Comparison of ENCODE assay signal across 10 cellular contexts in the genomic region with DNA sequence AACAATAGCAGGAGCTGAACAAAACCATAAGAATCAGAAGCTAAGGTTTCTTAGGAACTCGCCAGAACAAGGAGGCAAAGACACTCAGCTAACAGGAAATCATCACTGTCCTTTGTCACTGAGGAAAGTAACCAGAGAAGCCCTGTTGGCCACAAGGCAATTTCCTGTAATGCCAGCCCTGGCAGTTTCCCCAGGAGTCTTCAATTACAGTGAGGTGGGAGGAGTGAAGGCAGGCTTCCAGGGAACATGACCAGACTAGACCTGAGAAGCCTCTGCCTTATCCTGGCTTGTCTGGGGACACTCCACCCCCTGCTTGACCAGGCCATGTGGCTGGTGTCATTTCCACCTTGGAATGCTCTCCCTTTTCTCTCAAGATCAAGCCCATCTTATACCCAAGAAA.
DNase-seq lines count a peak whose midpoint lies in the region; ATAC-seq and TF ChIP-seq lines count a peak whose summit lies in the region.
"Had no signal": no experiment of that assay in that cellular context is flagged by ENCODE, and none has a peak within 500 bp of the region (broad histone marks: within the 10 kb centered on the region; RNA-seq: fewer than 3 reads in every experiment).

No MANE protein-coding gene starts in this region.

- H3K9ac ChIP-seq in HUES48 (ENCODE audit: low read depth, low read length) = no peak overlapping the region

- peaks cover 0 to 15% (median 5%) of the 10 kb centered on the region in 5 donors for H3K27me3 Mint-ChIP-seq in naive thymus-derived CD8-positive, alpha-beta T cell
- H3K27me3 Mint-ChIP-seq: stimulated activated naive CD8-positive, alpha-beta T cell treated with anti-CD3 and anti-CD28 coated beads, Interleukin-15, Interleukin-2, amounts not matched to agents 100 ng/mL and 50 ng/mL, for 24 hours had no signal

- H3K27me3 ChIP-seq in HUES48 (ENCODE audit: control insufficient read depth, insufficient read depth, low read length) (no peaks in the 10 kb centered on the region; the same call in 1 of the 2 replicates), adrenal gland (peaks cover 24% of the 10 kb centered on the region)

- H3K9me3 ChIP-seq in HUES48 (ENCODE audit: control insufficient read depth, insufficient read depth, low read length) (no peaks in the 10 kb centered on the region), adrenal gland (replicated peaks in 1 of 3) (no peaks in the 10 kb centered on the region)

- H3K4me3 ChIP-seq in HUES48 (ENCODE audit: low read depth, low read length) (no peak overlapping the region), adrenal gland (no peak overlapping the region)

- H3K36me3 ChIP-seq in HUES48 (ENCODE audit: control insufficient read depth, insufficient read depth, low read length) = no peaks in the 10 kb centered on the region
- H3K36me3 ChIP-seq in adrenal gland (replicated peaks in 1 of 2) = no peaks in the 10 kb centered on the region

- peak overlapping the region; percentile 2 for H3K27ac ChIP-seq in HUES48 (ENCODE audit: low read depth, low read length)
- H3K27ac ChIP-seq in adrenal gland = no peak overlapping the region

- POLR2A ChIA-PET in naive thymus-derived CD8-positive, alpha-beta T cell (lab: Charles Lee) = no interaction called here

- H3K27ac Mint-ChIP-seq in naive thymus-derived CD8-positive, alpha-beta T cell = no peak overlapping the region
- H3K27ac Mint-ChIP-seq: stimulated activated naive CD8-positive, alpha-beta T cell treated with anti-CD3 and anti-CD28 coated beads, Interleukin-15, Interleukin-2, amounts not matched to agents 100 ng/mL and 50 ng/mL, for 24 hours had no signal

- intact Hi-C loops in adrenal gland (cut with DNase I) = no loop called here

- TF ChIP-seq CTCF in AG09319 (IDR thresholded peaks at IDR 0.05; ENCODE audit: low read depth, low read length) (no peak), adrenal gland (IDR thresholded peaks at IDR 0.05) (no peak)

- 22 to 63% (median 50%) methylated on average over 1 of the region's 1 CpG for WGBS in adrenal gland, 4 donors

- DNase-seq in AG09319 (ENCODE audit: extremely low read depth, low read depth) = peak; percentile 16
- peak in 6 of 7 donors; percentile 15 to 52 (median 19) for DNase-seq in adrenal gland
- DNase-seq in iris pigment epithelial cell (ENCODE audit: low read depth) = peak; percentile 72
- DNase-seq in activated naive CD4-positive, alpha-beta T cell treated with Interleukin-2 at 50 U/mL for 16 hours = no peak
- no peak for DNase-seq in GF-D8 (lab: John Stamatoyannopoulos, UW)
- no peak for DNase-seq in naive thymus-derived CD8-positive, alpha-beta T cell

- ATAC-seq in naive thymus-derived CD8-positive, alpha-beta T cell = no peak
- no peak for ATAC-seq in HG02623 (IDR thresholded peaks at IDR 0.05; ENCODE audit: unreplicated experiment)

- peaks cover 0 to 7% (median 0%) of the 10 kb centered on the region in 9 donors for H3K9me3 Mint-ChIP-seq in naive thymus-derived CD8-positive, alpha-beta T cell
- H3K9me3 Mint-ChIP-seq: stimulated activated naive CD8-positive, alpha-beta T cell treated with anti-CD3 and anti-CD28 coated beads, Interleukin-15, Interleukin-2, amounts not matched to agents 100 ng/mL and 50 ng/mL, for 24 hours had no signal

- H3K4me1 Mint-ChIP-seq in naive thymus-derived CD8-positive, alpha-beta T cell = peaks cover 0 to 2% (median 0%) of the 10 kb centered on the region in 4 donors
- H3K4me1 Mint-ChIP-seq: neural crest cell had no signal

- H3K4me1 ChIP-seq in HUES48 (ENCODE audit: control insufficient read depth, insufficient read depth, low read length) (peaks cover 6% of the 10 kb centered on the region), adrenal gland (replicated peaks in 1 of 2) (no peaks in the 10 kb centered on the region)

- no peak overlapping the region for H3K4me3 Mint-ChIP-seq in naive thymus-derived CD8-positive, alpha-beta T cell
- H3K4me3 Mint-ChIP-seq: neural crest cell; stimulated activated naive CD8-positive, alpha-beta T cell treated with anti-CD3 and anti-CD28 coated beads, Interleukin-15, Interleukin-2, amounts not matched to agents 100 ng/mL and 50 ng/mL, for 24 hours had no signal

- TF ChIP-seq POLR2A in adrenal gland (IDR thresholded peaks at IDR 0.05) = no peak

- H3K36me3 Mint-ChIP-seq in naive thymus-derived CD8-positive, alpha-beta T cell = no peaks in the 10 kb centered on the region

Comparison
In these comparisons a context has a peak if more than half of its experiments do, and no peak if none do; other contexts are left out.
1. DNase-seq: peak in AG09319 (single experiment), adrenal gland (6 of 7) and iris pigment epithelial cell (single experiment); none in activated naive CD4-positive, alpha-beta T cell treated with Interleukin-2 at 50 U/mL for 16 hours (single experiment), GF-D8 (single experiment) and naive thymus-derived CD8-positive, alpha-beta T cell (0 of 10).